ENCODE assay signal across 1 cellular context in the genomic region with DNA sequence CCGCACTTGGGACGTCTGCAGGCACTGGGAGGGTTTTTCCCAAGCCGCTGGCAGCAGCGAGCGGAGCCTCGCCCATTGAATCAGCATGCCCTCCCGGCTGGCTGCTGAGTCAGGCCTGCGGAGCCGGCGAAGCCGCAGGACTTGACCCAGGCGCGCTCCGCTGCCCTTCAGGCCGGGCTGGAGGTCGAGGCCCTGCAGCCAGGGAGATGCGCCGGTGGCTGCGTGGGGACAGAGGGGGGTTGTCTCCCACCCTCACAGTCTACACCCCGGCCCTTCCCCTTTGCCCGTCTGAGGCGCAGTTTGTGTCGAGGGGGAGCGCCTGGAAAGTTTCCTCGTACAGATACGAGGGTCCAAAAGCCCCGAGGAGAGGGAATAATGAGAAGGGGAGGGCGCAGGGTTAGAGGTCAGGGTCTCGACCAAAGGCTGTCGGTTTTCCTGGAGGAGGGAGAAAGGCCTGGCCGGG.
TF ChIP-seq lines count a peak whose summit lies in the region.

No MANE protein-coding gene starts in this region.

TF ChIP-seq in WTC11, 78 proteins besides CTCF, POLR2A, EP300 and RAD21 (continued from another document):
- TF ChIP-seq, protein P1, sequence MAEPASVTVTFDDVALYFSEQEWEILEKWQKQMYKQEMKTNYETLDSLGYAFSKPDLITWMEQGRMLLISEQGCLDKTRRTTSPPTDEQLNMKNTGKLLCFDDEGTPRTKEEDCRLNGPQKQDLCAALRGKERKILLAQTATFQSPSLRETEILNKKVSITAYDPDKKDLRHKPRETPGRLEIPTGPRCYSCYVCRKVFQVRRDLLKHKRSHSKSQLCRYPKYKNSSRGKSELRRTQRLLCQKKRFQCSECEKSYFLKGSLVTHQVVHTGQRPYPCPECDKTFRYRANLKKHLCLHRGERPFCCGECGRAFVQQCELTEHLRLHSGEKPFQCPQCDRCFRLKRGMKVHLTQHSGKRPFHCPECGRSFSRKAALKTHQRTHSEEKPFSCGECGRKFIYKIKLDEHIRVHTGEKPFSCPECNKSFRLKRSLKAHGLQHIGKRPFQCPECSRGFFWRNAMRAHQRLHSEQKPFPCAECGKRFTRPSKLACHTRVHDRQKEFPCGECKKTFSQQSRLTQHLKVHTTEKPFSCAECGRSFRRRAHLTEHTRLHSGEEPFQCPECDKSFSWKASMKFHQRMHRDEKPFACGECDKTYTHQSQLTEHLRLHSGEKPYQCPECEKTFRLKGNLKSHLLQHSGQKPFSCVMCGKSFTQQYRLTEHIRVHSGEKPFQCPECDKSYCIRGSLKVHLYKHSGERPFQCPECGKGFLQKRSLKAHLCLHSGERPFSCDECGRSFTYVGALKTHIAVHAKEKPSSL (CRISPR knock-in tag; conservative IDR thresholded peaks at IDR 0.05): no peak
- TF ChIP-seq SOX15 (CRISPR knock-in tag; IDR thresholded peaks at IDR 0.05) (no peak), USF1 (CRISPR knock-in tag; IDR thresholded peaks at IDR 0.05) (no peak), NFE2L1 (CRISPR knock-in tag; IDR thresholded peaks at IDR 0.05) (peak; percentile 42; the same call in 1 of the 2 replicates), SMAD3 (CRISPR knock-in tag; IDR thresholded peaks at IDR 0.05; ENCODE audit: borderline replicate concordance) (no peak), ZNF396 (CRISPR knock-in tag; IDR thresholded peaks at IDR 0.05; ENCODE audit: borderline replicate concordance) (no peak), MYBL2 (CRISPR knock-in tag; IDR thresholded peaks at IDR 0.05) (no peak), RELA (CRISPR knock-in tag; IDR thresholded peaks at IDR 0.05; ENCODE audit: borderline replicate concordance) (no peak), ZBTB43 (CRISPR knock-in tag; IDR thresholded peaks at IDR 0.05) (no peak; the same call in 1 of the 2 replicates), CREM (CRISPR knock-in tag; IDR thresholded peaks at IDR 0.05) (no peak), EMX1 (CRISPR knock-in tag; IDR thresholded peaks at IDR 0.05) (no peak), AR (CRISPR knock-in tag; IDR thresholded peaks at IDR 0.05) (no peak)
- TF ChIP-seq, protein P2, sequence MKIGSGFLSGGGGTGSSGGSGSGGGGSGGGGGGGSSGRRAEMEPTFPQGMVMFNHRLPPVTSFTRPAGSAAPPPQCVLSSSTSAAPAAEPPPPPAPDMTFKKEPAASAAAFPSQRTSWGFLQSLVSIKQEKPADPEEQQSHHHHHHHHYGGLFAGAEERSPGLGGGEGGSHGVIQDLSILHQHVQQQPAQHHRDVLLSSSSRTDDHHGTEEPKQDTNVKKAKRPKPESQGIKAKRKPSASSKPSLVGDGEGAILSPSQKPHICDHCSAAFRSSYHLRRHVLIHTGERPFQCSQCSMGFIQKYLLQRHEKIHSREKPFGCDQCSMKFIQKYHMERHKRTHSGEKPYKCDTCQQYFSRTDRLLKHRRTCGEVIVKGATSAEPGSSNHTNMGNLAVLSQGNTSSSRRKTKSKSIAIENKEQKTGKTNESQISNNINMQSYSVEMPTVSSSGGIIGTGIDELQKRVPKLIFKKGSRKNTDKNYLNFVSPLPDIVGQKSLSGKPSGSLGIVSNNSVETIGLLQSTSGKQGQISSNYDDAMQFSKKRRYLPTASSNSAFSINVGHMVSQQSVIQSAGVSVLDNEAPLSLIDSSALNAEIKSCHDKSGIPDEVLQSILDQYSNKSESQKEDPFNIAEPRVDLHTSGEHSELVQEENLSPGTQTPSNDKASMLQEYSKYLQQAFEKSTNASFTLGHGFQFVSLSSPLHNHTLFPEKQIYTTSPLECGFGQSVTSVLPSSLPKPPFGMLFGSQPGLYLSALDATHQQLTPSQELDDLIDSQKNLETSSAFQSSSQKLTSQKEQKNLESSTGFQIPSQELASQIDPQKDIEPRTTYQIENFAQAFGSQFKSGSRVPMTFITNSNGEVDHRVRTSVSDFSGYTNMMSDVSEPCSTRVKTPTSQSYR (CRISPR knock-in tag; IDR thresholded peaks at IDR 0.05): no peak
- TF ChIP-seq, protein P3, sequence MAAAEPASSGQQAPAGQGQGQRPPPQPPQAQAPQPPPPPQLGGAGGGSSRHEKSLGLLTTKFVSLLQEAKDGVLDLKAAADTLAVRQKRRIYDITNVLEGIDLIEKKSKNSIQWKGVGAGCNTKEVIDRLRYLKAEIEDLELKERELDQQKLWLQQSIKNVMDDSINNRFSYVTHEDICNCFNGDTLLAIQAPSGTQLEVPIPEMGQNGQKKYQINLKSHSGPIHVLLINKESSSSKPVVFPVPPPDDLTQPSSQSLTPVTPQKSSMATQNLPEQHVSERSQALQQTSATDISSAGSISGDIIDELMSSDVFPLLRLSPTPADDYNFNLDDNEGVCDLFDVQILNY (CRISPR knock-in tag; IDR thresholded peaks at IDR 0.05): no peak
- TF ChIP-seq, protein P4, sequence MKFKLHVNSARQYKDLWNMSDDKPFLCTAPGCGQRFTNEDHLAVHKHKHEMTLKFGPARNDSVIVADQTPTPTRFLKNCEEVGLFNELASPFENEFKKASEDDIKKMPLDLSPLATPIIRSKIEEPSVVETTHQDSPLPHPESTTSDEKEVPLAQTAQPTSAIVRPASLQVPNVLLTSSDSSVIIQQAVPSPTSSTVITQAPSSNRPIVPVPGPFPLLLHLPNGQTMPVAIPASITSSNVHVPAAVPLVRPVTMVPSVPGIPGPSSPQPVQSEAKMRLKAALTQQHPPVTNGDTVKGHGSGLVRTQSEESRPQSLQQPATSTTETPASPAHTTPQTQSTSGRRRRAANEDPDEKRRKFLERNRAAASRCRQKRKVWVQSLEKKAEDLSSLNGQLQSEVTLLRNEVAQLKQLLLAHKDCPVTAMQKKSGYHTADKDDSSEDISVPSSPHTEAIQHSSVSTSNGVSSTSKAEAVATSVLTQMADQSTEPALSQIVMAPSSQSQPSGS (CRISPR knock-in tag; IDR thresholded peaks at IDR 0.05; ENCODE audit: borderline replicate concordance, low read depth): no peak
- TF ChIP-seq, protein P5, sequence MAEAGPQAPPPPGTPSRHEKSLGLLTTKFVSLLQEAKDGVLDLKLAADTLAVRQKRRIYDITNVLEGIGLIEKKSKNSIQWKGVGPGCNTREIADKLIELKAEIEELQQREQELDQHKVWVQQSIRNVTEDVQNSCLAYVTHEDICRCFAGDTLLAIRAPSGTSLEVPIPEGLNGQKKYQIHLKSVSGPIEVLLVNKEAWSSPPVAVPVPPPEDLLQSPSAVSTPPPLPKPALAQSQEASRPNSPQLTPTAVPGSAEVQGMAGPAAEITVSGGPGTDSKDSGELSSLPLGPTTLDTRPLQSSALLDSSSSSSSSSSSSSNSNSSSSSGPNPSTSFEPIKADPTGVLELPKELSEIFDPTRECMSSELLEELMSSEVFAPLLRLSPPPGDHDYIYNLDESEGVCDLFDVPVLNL (CRISPR knock-in tag; IDR thresholded peaks at IDR 0.05; ENCODE audit: borderline replicate concordance, low read depth): no peak
